16 cellular contexts compared by ENCODE assay signal in genomic region chr3:155886915-155887314, GRCh38. TPM values are rescaled to one million over a fixed set of nuclear protein-coding genes. Genes with fewer than 3 reads are reported as not detected.
DNase-seq lines count a peak whose midpoint lies in the region; ATAC-seq, FAIRE-seq and TF ChIP-seq lines count a peak whose summit lies in the region.
"Had no signal": no experiment of that assay in that cellular context is flagged by ENCODE, and none has a peak within 500 bp of the region (broad histone marks: within the 10 kb centered on the region; RNA-seq: fewer than 3 reads in every experiment).

No MANE protein-coding gene starts in this region.

- no peak for DNase-seq in activated CD4-positive, alpha-beta memory T cell treated with anti-CD3 and anti-CD28 coated beads for 36 hours
- no peak for DNase-seq in activated CD4-positive, alpha-beta memory T cell treated with anti-CD3 and anti-CD28 coated beads, Interleukin-2, amount 10 ng/mL, durations not matched to agents 7 days and 5 days
- DNase-seq in HepG2 (ENCODE audit: low spot score) (no peak), right lobe of liver (no peak), occipital lobe (lab: John Stamatoyannopoulos, UW) (no peak), lower leg skin (ENCODE audit: low spot score in 2 of 2) (no peak)
- DNase-seq: CD4-positive, alpha-beta T cell; H9; MV-4-11; NCI-H1694 treated with DMSO at 0.1 percent for 48 hours; OCI-M1; Right ventricle myocardium superior had no signal

- H3K36me3 ChIP-seq in HepG2 (replicated peaks in 1 of 2; ENCODE audit: control insufficient read depth in 1 of 2, insufficient read depth in 2 of 2, low read length in 2 of 2): peaks cover 0 to 1% of the 10 kb centered on the region in 2 experiments; a peak in 1 of 5 replicates
- H3K36me3 ChIP-seq in right lobe of liver: no peaks in the 10 kb centered on the region

- intact Hi-C loops in activated CD4-positive, alpha-beta memory T cell treated with anti-CD3 and anti-CD28 coated beads for 36 hours (cut with micrococcal nuclease): loop anchor here (2.0 kb wide), 1 partner anchor 16 kb away; the partner anchor contains the start of gene GMPS
- intact Hi-C loops in HepG2 (cut with micrococcal nuclease; ENCODE audit: unreplicated experiment) (no loop called here), right lobe of liver (cut with DNase I) (no loop called here), lower leg skin (cut with DNase I; ENCODE audit: low total_unique reads) (no loop called here)

- H3K4me1 Mint-ChIP-seq in activated CD4-positive, alpha-beta memory T cell treated with anti-CD3 and anti-CD28 coated beads for 36 hours (ENCODE audit: low read depth): peaks cover 44% of the 10 kb centered on the region
- H3K4me1 Mint-ChIP-seq in activated CD4-positive, alpha-beta memory T cell treated with anti-CD3 and anti-CD28 coated beads, Interleukin-2, amount 10 ng/mL, durations not matched to agents 7 days and 5 days: peaks cover 40% of the 10 kb centered on the region
- peaks cover 28% of the 10 kb centered on the region for H3K4me1 Mint-ChIP-seq in activated T-helper 17 cell treated with anti-CD3 and anti-CD28 coated beads, Interleukin-2, amount 50 U/mL, for 72 hours
- H3K4me1 Mint-ChIP-seq in stimulated activated naive CD8-positive, alpha-beta T cell treated with anti-CD3 and anti-CD28 coated beads, Interleukin-15, Interleukin-2, amounts not matched to agents 100 ng/mL and 50 ng/mL, for 24 hours (ENCODE audit: low read depth): peaks cover 57% of the 10 kb centered on the region

- H3K79me2 ChIP-seq in HepG2 (ENCODE audit: insufficient read depth, low read length): peaks cover 92% of the 10 kb centered on the region

- peak overlapping the region; percentile 48 for H3K27ac Mint-ChIP-seq in activated CD4-positive, alpha-beta memory T cell treated with anti-CD3 and anti-CD28 coated beads for 36 hours
- H3K27ac Mint-ChIP-seq in activated CD4-positive, alpha-beta memory T cell treated with anti-CD3 and anti-CD28 coated beads, Interleukin-2, amount 10 ng/mL, durations not matched to agents 7 days and 5 days: no peak overlapping the region
- no peak overlapping the region for H3K27ac Mint-ChIP-seq in activated T-helper 17 cell treated with anti-CD3 and anti-CD28 coated beads, Interleukin-2, amount 50 U/mL, for 72 hours
- peak overlapping the region; percentile 4 for H3K27ac Mint-ChIP-seq in stimulated activated naive CD8-positive, alpha-beta T cell treated with anti-CD3 and anti-CD28 coated beads, Interleukin-15, Interleukin-2, amounts not matched to agents 100 ng/mL and 50 ng/mL, for 24 hours
- H3K27ac Mint-ChIP-seq: CD4-positive, alpha-beta T cell had no signal

- H3K9ac ChIP-seq in HepG2 (ENCODE audit: insufficient read depth, low read depth, low read length): no peak overlapping the region

- H3K4me3 ChIP-seq in HepG2 (replicated peaks in 1 of 3; ENCODE audit: insufficient read depth in 1 of 3, low read depth in 2 of 3, low read length in 3 of 3) (no peak overlapping the region), right lobe of liver (no peak overlapping the region), lower leg skin (ENCODE audit: low read depth, poor library complexity, severe bottlenecking) (no peak overlapping the region)

- H3K27me3 ChIP-seq in HepG2 (ENCODE audit: control insufficient read depth in 1 of 2, insufficient read depth in 2 of 2, low read length in 2 of 2) (no peaks in the 10 kb centered on the region), right lobe of liver (no peaks in the 10 kb centered on the region)

- POLR2A ChIA-PET in activated CD4-positive, alpha-beta memory T cell treated with anti-CD3 and anti-CD28 coated beads for 36 hours (lab: Charles Lee): interaction anchor here (1.1 kb wide), 1 partner anchor 10 kb away, joined by 3 read pairs; no protein-coding TSS in a partner anchor
- POLR2A ChIA-PET in activated CD4-positive, alpha-beta memory T cell treated with anti-CD3 and anti-CD28 coated beads, Interleukin-2, amount 10 ng/mL, durations not matched to agents 7 days and 5 days (lab: Charles Lee): interaction anchor here (1.2 kb wide), 1 partner anchor 33 kb away, joined by 3 read pairs; the partner anchor contains the start of gene SLC33A1
- POLR2A ChIA-PET in HepG2 (lab: Yijun Ruan, JAX): interaction anchor here (1.1 kb wide), 1 partner anchor 81 kb away, joined by 3 read pairs; the partner anchor contains the start of gene C3orf33

- TF ChIP-seq RAD21 in HepG2 (CRISPR knock-in tag; IDR thresholded peaks at IDR 0.05): no peak

- H3K9me3 Mint-ChIP-seq in activated CD4-positive, alpha-beta memory T cell treated with anti-CD3 and anti-CD28 coated beads for 36 hours: no peaks in the 10 kb centered on the region
- no peaks in the 10 kb centered on the region for H3K9me3 Mint-ChIP-seq in activated CD4-positive, alpha-beta memory T cell treated with anti-CD3 and anti-CD28 coated beads, Interleukin-2, amount 10 ng/mL, durations not matched to agents 7 days and 5 days
- no peaks in the 10 kb centered on the region for H3K9me3 Mint-ChIP-seq in activated T-helper 17 cell treated with anti-CD3 and anti-CD28 coated beads, Interleukin-2, amount 50 U/mL, for 72 hours
- no peaks in the 10 kb centered on the region for H3K9me3 Mint-ChIP-seq in stimulated activated naive CD8-positive, alpha-beta T cell treated with anti-CD3 and anti-CD28 coated beads, Interleukin-15, Interleukin-2, amounts not matched to agents 100 ng/mL and 50 ng/mL, for 24 hours
- H3K9me3 Mint-ChIP-seq: CD4-positive, alpha-beta T cell; H9 had no signal

- H3K4me3 Mint-ChIP-seq in activated CD4-positive, alpha-beta memory T cell treated with anti-CD3 and anti-CD28 coated beads for 36 hours: no peak overlapping the region
- H3K4me3 Mint-ChIP-seq in activated CD4-positive, alpha-beta memory T cell treated with anti-CD3 and anti-CD28 coated beads, Interleukin-2, amount 10 ng/mL, durations not matched to agents 7 days and 5 days: no peak overlapping the region
- H3K4me3 Mint-ChIP-seq in activated T-helper 17 cell treated with anti-CD3 and anti-CD28 coated beads, Interleukin-2, amount 50 U/mL, for 72 hours: no peak overlapping the region
- no peak overlapping the region for H3K4me3 Mint-ChIP-seq in stimulated activated naive CD8-positive, alpha-beta T cell treated with anti-CD3 and anti-CD28 coated beads, Interleukin-15, Interleukin-2, amounts not matched to agents 100 ng/mL and 50 ng/mL, for 24 hours
- H3K4me3 Mint-ChIP-seq: CD4-positive, alpha-beta T cell; H9 had no signal

- H4K20me1 ChIP-seq in HepG2 (ENCODE audit: insufficient read depth, low read length): peaks cover 19% of the 10 kb centered on the region; the same call in 1 of the 2 replicates

- no peak for FAIRE-seq in HepG2 (lab: Jason Lieb, UNC)
- FAIRE-seq: A204.1, D721Med had no signal

- CTCF ChIA-PET in activated CD4-positive, alpha-beta memory T cell treated with anti-CD3 and anti-CD28 coated beads for 36 hours (lab: Charles Lee): interaction anchor here (1.5 kb wide), 1 partner anchor 81 kb away, joined by 7 read pairs; the partner anchor contains the start of gene C3orf33
- CTCF ChIA-PET in activated CD4-positive, alpha-beta memory T cell treated with anti-CD3 and anti-CD28 coated beads, Interleukin-2, amount 10 ng/mL, durations not matched to agents 7 days and 5 days (lab: Charles Lee): interaction anchor here (5.2 kb wide), 1 partner anchor 81 kb away, joined by 23 read pairs; the partner anchor contains the start of gene C3orf33
- CTCF ChIA-PET in HepG2 (lab: Yijun Ruan, JAX; ENCODE audit: low intra/inter-chr PET ratio, low total read pairs): no interaction called here

- no peak overlapping the region for H3K4me2 ChIP-seq in HepG2 (ENCODE audit: low read depth, low read length)

- no peaks in the 10 kb centered on the region for H3K9me3 ChIP-seq in HepG2 (ENCODE audit: low read length)
- H3K9me3 ChIP-seq in right lobe of liver: no peaks in the 10 kb centered on the region

- H3K36me3 Mint-ChIP-seq in activated CD4-positive, alpha-beta memory T cell treated with anti-CD3 and anti-CD28 coated beads for 36 hours: no peaks in the 10 kb centered on the region
- H3K36me3 Mint-ChIP-seq in activated CD4-positive, alpha-beta memory T cell treated with anti-CD3 and anti-CD28 coated beads, Interleukin-2, amount 10 ng/mL, durations not matched to agents 7 days and 5 days (ENCODE audit: low read depth): peaks cover 9% of the 10 kb centered on the region
- peaks cover 13% of the 10 kb centered on the region for H3K36me3 Mint-ChIP-seq in activated T-helper 17 cell treated with anti-CD3 and anti-CD28 coated beads, Interleukin-2, amount 50 U/mL, for 72 hours (ENCODE audit: low read depth)
- H3K36me3 Mint-ChIP-seq in stimulated activated naive CD8-positive, alpha-beta T cell treated with anti-CD3 and anti-CD28 coated beads, Interleukin-15, Interleukin-2, amounts not matched to agents 100 ng/mL and 50 ng/mL, for 24 hours (ENCODE audit: low read depth): peaks cover 7% of the 10 kb centered on the region

- H3K27ac ChIP-seq in HepG2 (ENCODE audit: extremely low read length, insufficient read depth, low read length) (peak overlapping the region; percentile 30), right lobe of liver (no peak overlapping the region)

- no peaks in the 10 kb centered on the region for H3K27me3 Mint-ChIP-seq in activated CD4-positive, alpha-beta memory T cell treated with anti-CD3 and anti-CD28 coated beads for 36 hours
- H3K27me3 Mint-ChIP-seq in activated CD4-positive, alpha-beta memory T cell treated with anti-CD3 and anti-CD28 coated beads, Interleukin-2, amount 10 ng/mL, durations not matched to agents 7 days and 5 days: no peaks in the 10 kb centered on the region
- H3K27me3 Mint-ChIP-seq in activated T-helper 17 cell treated with anti-CD3 and anti-CD28 coated beads, Interleukin-2, amount 50 U/mL, for 72 hours: no peaks in the 10 kb centered on the region
- no peaks in the 10 kb centered on the region for H3K27me3 Mint-ChIP-seq in stimulated activated naive CD8-positive, alpha-beta T cell treated with anti-CD3 and anti-CD28 coated beads, Interleukin-15, Interleukin-2, amounts not matched to agents 100 ng/mL and 50 ng/mL, for 24 hours
- H3K27me3 Mint-ChIP-seq: CD4-positive, alpha-beta T cell had no signal

- in situ Hi-C loops in HepG2 (cut with HindIII; ENCODE audit: extremely low pct_ligation_motif_present, low pct_unique_long_range_greater_than_20kb): no loop called here

- no peak for TF ChIP-seq EP300 in HepG2 (IDR thresholded peaks at IDR 0.05; ENCODE audit: low read depth in 2 of 2, low read length in 2 of 2)
- no peak for TF ChIP-seq EP300 in HepG2 (CRISPR knock-in tag; IDR thresholded peaks at IDR 0.05; ENCODE audit: borderline replicate concordance)

- no peak for TF ChIP-seq POLR2A in HepG2 (IDR thresholded peaks at IDR 0.05; ENCODE audit: insufficient read depth in 1 of 2, low read depth in 2 of 2, low read length in 2 of 2)
- no peak for TF ChIP-seq POLR2A in right lobe of liver (IDR thresholded peaks at IDR 0.05)
- TF ChIP-seq POLR2A in lower leg skin (IDR thresholded peaks at IDR 0.05): no peak

- WGBS in HepG2 (ENCODE audit: low lambda C conversion rate): 100% methylated on average over 1 of the region's 1 CpG
- WGBS in right lobe of liver (ENCODE audit: insufficient coverage, low coverage, low lambda C conversion rate, missing lambda C conversion rate): 88% methylated on average over 1 of the region's 1 CpG
- WGBS in lower leg skin, 2 donors: 79 to 91% methylated on average over 1 of the region's 1 CpG

- no TSS peak for BruUV-seq in HepG2 (replicated peaks; lab: Mats Ljungman, UMichigan)

- H3K4me1 ChIP-seq in HepG2 (ENCODE audit: insufficient read depth, low read length) (peaks cover 50% of the 10 kb centered on the region), right lobe of liver (peaks cover 0 to 5% (median 0%) of the 10 kb centered on the region in 4 donors)

- ATAC-seq in HepG2 (no peak), right lobe of liver (no peak)
- peak; percentile 24 for ATAC-seq in activated T-helper 17 cell treated with anti-CD3 and anti-CD28 coated beads, Interleukin-2, amount 50 U/mL, for 72 hours (replicated peaks)

- TF ChIP-seq CTCF in HepG2 (CRISPR knock-in tag; IDR thresholded peaks at IDR 0.05) (no peak), right lobe of liver (IDR thresholded peaks at IDR 0.05) (no peak), lower leg skin (IDR thresholded peaks at IDR 0.05) (no peak)

- no peak overlapping the region for H2AFZ ChIP-seq in HepG2 (ENCODE audit: low read length)

RNA-seq across cellular contexts. Expression of gene GMPS, which starts 16.5 kb away (rescaled TPM):
- total RNA-seq in activated CD4-positive, alpha-beta memory T cell treated with anti-CD3 and anti-CD28 coated beads for 36 hours: 100 to 1,000 TPM; 143 to 152 TPM
- 100 to 1,000 TPM; 106 to 111 TPM for total RNA-seq in activated CD4-positive, alpha-beta memory T cell treated with anti-CD3 and anti-CD28 coated beads, Interleukin-2, amount 10 ng/mL, durations not matched to agents 7 days and 5 days
- total RNA-seq in HepG2 (2016; rRNA removed; fragmentation: Illumina TruSeq; extraction: Trizol): 85.5 and 133 TPM in 2 replicates
- 54.1 and 60.2 TPM in 2 replicates for total RNA-seq in HepG2 (2016; cell fraction: cytosol; rRNA removed; fragmentation: Illumina TruSeq; extraction: Trizol; ENCODE audit: low read depth)
- total RNA-seq in HepG2 (2016; cell fraction: insoluble cytoplasmic fraction; rRNA removed; fragmentation: Illumina TruSeq; extraction: Trizol): 89.1 and 121 TPM in 2 replicates
- 47.1 and 60.6 TPM in 2 replicates for total RNA-seq in HepG2 (2016; cell fraction: membrane; rRNA removed; fragmentation: Illumina TruSeq; extraction: Trizol)
- total RNA-seq in HepG2 (2016; cell fraction: nucleus; rRNA removed; fragmentation: Illumina TruSeq; extraction: Trizol): 40.1 and 41.2 TPM in 2 replicates
- 19.7 and 29.6 TPM in 2 replicates for polyA plus RNA-seq in HepG2 (2011; rRNA removed)
- 15.9 and 27.6 TPM in 2 replicates for polyA plus RNA-seq in HepG2 (2011; cell fraction: cytosol; rRNA removed)
- 6.9 and 9.6 TPM in 2 replicates for polyA plus RNA-seq in HepG2 (2011; cell fraction: nucleus; rRNA removed)
- 60.1 and 74.6 TPM in 2 replicates for polyA plus RNA-seq in HepG2 (2012)
- 13.3 and 16.3 TPM in 2 replicates for polyA plus RNA-seq in HepG2 (2016; cell fraction: cytosol; fragmentation: Illumina TruSeq; extraction: Trizol; ENCODE audit: low read depth)
- polyA plus RNA-seq in HepG2 (2016; cell fraction: insoluble cytoplasmic fraction; fragmentation: Illumina TruSeq; extraction: Trizol; ENCODE audit: low read depth): 109 and 115 TPM in 2 replicates
- 23.2 and 29.1 TPM in 2 replicates for polyA plus RNA-seq in HepG2 (2016; cell fraction: membrane; fragmentation: Illumina TruSeq; extraction: Trizol; ENCODE audit: low read depth)
- polyA plus RNA-seq in HepG2 (2016; cell fraction: nucleus; fragmentation: Illumina TruSeq; extraction: Trizol; ENCODE audit: insufficient read depth, low read depth): 38.4 and 47.1 TPM in 2 replicates
- 18.8 and 66.2 TPM in 2 replicates for polyA minus RNA-seq in HepG2 (2011; rRNA and poly(A)+ RNA removed; ENCODE audit: low replicate concordance)
- 42.1 and 54.6 TPM in 2 replicates for polyA minus RNA-seq in HepG2 (2011; cell fraction: cytosol; rRNA and poly(A)+ RNA removed)
- 24.3 and 28.3 TPM in 2 replicates for polyA minus RNA-seq in HepG2 (2011; cell fraction: nucleus; rRNA and poly(A)+ RNA removed)
- total RNA-seq in right lobe of liver: 10 to 100 TPM; 13.3 to 24.3 (median 20.4) TPM
- 100 to 1,000 TPM in 1 of 2 donors, 10 to 100 TPM in 1; 83.5 to 113 TPM for total RNA-seq in activated T-helper 17 cell treated with anti-CD3 and anti-CD28 coated beads, Interleukin-2, amount 50 U/mL, for 72 hours
- 50.2 TPM for total RNA-seq in occipital lobe
- 10 to 100 TPM; 30.0 to 46.4 (median 37.6) TPM for total RNA-seq in lower leg skin

RNA-seq across cellular contexts. Expression of gene SLC33A1, which starts 32.7 kb away (rescaled TPM):
- total RNA-seq in activated CD4-positive, alpha-beta memory T cell treated with anti-CD3 and anti-CD28 coated beads for 36 hours: 10 to 100 TPM; 20.5 to 23.6 TPM
- 10 to 100 TPM; 31.6 to 34.2 TPM for total RNA-seq in activated CD4-positive, alpha-beta memory T cell treated with anti-CD3 and anti-CD28 coated beads, Interleukin-2, amount 10 ng/mL, durations not matched to agents 7 days and 5 days
- total RNA-seq in HepG2 (2016; rRNA removed; fragmentation: Illumina TruSeq; extraction: Trizol) (23.2 and 32.1 TPM in 2 replicates), right lobe of liver (10 to 100 TPM; 31.9 to 43.1 (median 34.2) TPM), occipital lobe (54.1 TPM), lower leg skin (10 to 100 TPM; 19.4 to 26.3 (median 20.8) TPM)
- 15.0 and 15.7 TPM in 2 replicates for total RNA-seq in HepG2 (2016; cell fraction: cytosol; rRNA removed; fragmentation: Illumina TruSeq; extraction: Trizol; ENCODE audit: low read depth)
- total RNA-seq in HepG2 (2016; cell fraction: insoluble cytoplasmic fraction; rRNA removed; fragmentation: Illumina TruSeq; extraction: Trizol): 20.0 and 30.4 TPM in 2 replicates
- 13.4 and 14.1 TPM in 2 replicates for total RNA-seq in HepG2 (2016; cell fraction: membrane; rRNA removed; fragmentation: Illumina TruSeq; extraction: Trizol)
- total RNA-seq in HepG2 (2016; cell fraction: nucleus; rRNA removed; fragmentation: Illumina TruSeq; extraction: Trizol): 34.2 and 38.9 TPM in 2 replicates
- 20.0 and 22.8 TPM in 2 replicates for polyA plus RNA-seq in HepG2 (2011; rRNA removed)
- polyA plus RNA-seq in HepG2 (2011; cell fraction: cytosol; rRNA removed): 13.2 and 17.0 TPM in 2 replicates
- 23.1 and 27.5 TPM in 2 replicates for polyA plus RNA-seq in HepG2 (2011; cell fraction: nucleus; rRNA removed)
- polyA plus RNA-seq in HepG2 (2012): 19.9 and 20.4 TPM in 2 replicates
- polyA plus RNA-seq in HepG2 (2016; cell fraction: cytosol; fragmentation: Illumina TruSeq; extraction: Trizol; ENCODE audit: low read depth): 1.7 and 1.8 TPM in 2 replicates
- 12.8 and 13.1 TPM in 2 replicates for polyA plus RNA-seq in HepG2 (2016; cell fraction: insoluble cytoplasmic fraction; fragmentation: Illumina TruSeq; extraction: Trizol; ENCODE audit: low read depth)
- 3.7 and 4.3 TPM in 2 replicates for polyA plus RNA-seq in HepG2 (2016; cell fraction: membrane; fragmentation: Illumina TruSeq; extraction: Trizol; ENCODE audit: low read depth)
- polyA plus RNA-seq in HepG2 (2016; cell fraction: nucleus; fragmentation: Illumina TruSeq; extraction: Trizol; ENCODE audit: insufficient read depth, low read depth): 31.5 and 32.2 TPM in 2 replicates
- polyA minus RNA-seq in HepG2 (2011; rRNA and poly(A)+ RNA removed; ENCODE audit: low replicate concordance): 35.3 and 36.9 TPM in 2 replicates
- 26.3 and 34.0 TPM in 2 replicates for polyA minus RNA-seq in HepG2 (2011; cell fraction: cytosol; rRNA and poly(A)+ RNA removed)
- polyA minus RNA-seq in HepG2 (2011; cell fraction: nucleus; rRNA and poly(A)+ RNA removed): 37.9 and 43.0 TPM in 2 replicates
- 10 to 100 TPM; 21.5 to 23.2 TPM for total RNA-seq in activated T-helper 17 cell treated with anti-CD3 and anti-CD28 coated beads, Interleukin-2, amount 50 U/mL, for 72 hours

Comparison
In these comparisons a context has a peak if more than half of its experiments do, and no peak if none do; other contexts are left out.
1. H3K27ac Mint-ChIP-seq: peak in activated CD4-positive, alpha-beta memory T cell treated with anti-CD3 and anti-CD28 coated beads for 36 hours (single experiment) and stimulated activated naive CD8-positive, alpha-beta T cell treated with anti-CD3 and anti-CD28 coated beads, Interleukin-15, Interleukin-2, amounts not matched to agents 100 ng/mL and 50 ng/mL, for 24 hours (single experiment); none in activated CD4-positive, alpha-beta memory T cell treated with anti-CD3 and anti-CD28 coated beads, Interleukin-2, amount 10 ng/mL, durations not matched to agents 7 days and 5 days (single experiment) and activated T-helper 17 cell treated with anti-CD3 and anti-CD28 coated beads, Interleukin-2, amount 50 U/mL, for 72 hours (single experiment).